Comparison of ENCODE assay signal across 12 cellular contexts in genomic region chr2:237413293-237414055, GRCh38. TPM values are rescaled to one million over a fixed set of nuclear protein-coding genes. Genes with fewer than 3 reads are reported as not detected.
DNase-seq lines count a peak whose midpoint lies in the region; ATAC-seq and TF ChIP-seq lines count a peak whose summit lies in the region.
"Had no signal": no experiment of that assay in that cellular context is flagged by ENCODE, and none has a peak within 500 bp of the region (broad histone marks: within the 10 kb centered on the region; RNA-seq: fewer than 3 reads in every experiment).

No MANE protein-coding gene starts in this region.

- H3K27ac ChIP-seq in heart left ventricle (peak overlapping the region; percentile 26 to 91 (median 78)), prostate gland (peak overlapping the region; percentile 73 to 81), aorta (ENCODE audit: low read depth in 1 of 2, low read length in 2 of 2) (peak overlapping the region in 1 of 2 donors; percentile 59), endodermal cell (ENCODE audit: low read depth, low read length) (no peak overlapping the region)
- H3K27ac ChIP-seq in CD8-positive, alpha-beta memory T cell (ENCODE audit: low read depth, low read length) = no peak overlapping the region
- H3K27ac ChIP-seq in effector memory CD4-positive, alpha-beta T cell (ENCODE audit: insufficient read depth, low read length, poor library complexity, severe bottlenecking) = no peak overlapping the region

- peak overlapping the region; percentile 26 to 71 (median 56) for H3K4me3 ChIP-seq in heart left ventricle
- H3K4me3 ChIP-seq in prostate gland = peak overlapping the region; percentile 30 to 32
- peak overlapping the region; percentile 43 to 67 for H3K4me3 ChIP-seq in aorta (ENCODE audit: low read length in 2 of 2)
- no peak overlapping the region for H3K4me3 ChIP-seq in CD8-positive, alpha-beta memory T cell (ENCODE audit: low read length)
- no peak overlapping the region for H3K4me3 ChIP-seq in effector memory CD4-positive, alpha-beta T cell (ENCODE audit: insufficient read depth, low read depth, low read length, poor library complexity, severe bottlenecking)
- H3K4me3 ChIP-seq in endodermal cell (ENCODE audit: low read length) = no peak overlapping the region

- H3K4me1 ChIP-seq in heart left ventricle = peaks cover 0 to 22% (median 3%) of the 10 kb centered on the region in 12 donors
- H3K4me1 ChIP-seq in prostate gland (replicated peaks) = no peaks in the 10 kb centered on the region
- peaks cover 0 to 5% of the 10 kb centered on the region in 2 donors for H3K4me1 ChIP-seq in aorta (ENCODE audit: control insufficient read depth in 1 of 2, insufficient read depth in 2 of 2, low read length in 2 of 2)
- H3K4me1 ChIP-seq in CD8-positive, alpha-beta memory T cell (ENCODE audit: insufficient read depth, low read length) = no peaks in the 10 kb centered on the region
- H3K4me1 ChIP-seq in effector memory CD4-positive, alpha-beta T cell (ENCODE audit: control insufficient read depth, insufficient read depth, low read length, poor library complexity, severe bottlenecking) = no peaks in the 10 kb centered on the region
- H3K4me1 ChIP-seq in endodermal cell (ENCODE audit: control insufficient read depth, insufficient read depth, low read length) = no peaks in the 10 kb centered on the region
- H3K4me1 ChIP-seq: pancreas had no signal

- CTCF ChIA-PET in CD8-positive, alpha-beta memory T cell (lab: Charles Lee) = interaction anchor here (1.1 to 3.4 kb wide), 3 partner anchors 8 to 62 kb away, joined by 3 to 10 read pairs (median 6); no protein-coding TSS in a partner anchor

- no peak for TF ChIP-seq CTCF in heart left ventricle (IDR thresholded peaks at IDR 0.05)
- TF ChIP-seq CTCF in prostate gland (IDR thresholded peaks at IDR 0.05) = no peak
- TF ChIP-seq CTCF in endodermal cell (conservative IDR thresholded peaks at IDR 0.05) = no peak

- no peak overlapping the region for H3K4me3 Mint-ChIP-seq in CD8-positive, alpha-beta memory T cell
- H3K4me3 Mint-ChIP-seq in endodermal cell = no peak overlapping the region
- H3K4me3 Mint-ChIP-seq: activated CD8-positive, alpha-beta memory T cell treated with anti-CD3 and anti-CD28 coated beads, Interleukin-2, amount 10 ng/mL, durations not matched to agents 7 days and 5 days; activated naive CD8-positive, alpha-beta T cell treated with anti-CD3 and anti-CD28 coated beads for 36 hours had no signal

- DNase-seq in heart left ventricle (peak in 1 of 5 donors; percentile 39), Right ventricle myocardium inferior (ENCODE audit: missing footprints) (no peak), left ventricle myocardium superior (no peak), prostate gland (ENCODE audit: low spot score) (no peak), aorta (no peak), endodermal cell (no peak)
- DNase-seq in CD8-positive, alpha-beta memory T cell = no peak
- DNase-seq in effector memory CD4-positive, alpha-beta T cell = no peak
- DNase-seq: activated CD8-positive, alpha-beta memory T cell treated with anti-CD3 and anti-CD28 coated beads, Interleukin-2, amount 10 ng/mL, durations not matched to agents 7 days and 5 days; activated naive CD8-positive, alpha-beta T cell treated with anti-CD3 and anti-CD28 coated beads for 36 hours; NCI-H1694 treated with DMSO at 0.1 percent for 48 hours had no signal

- peaks cover 0 to 7% (median 0%) of the 10 kb centered on the region in 9 donors for H3K27me3 ChIP-seq in heart left ventricle
- H3K27me3 ChIP-seq in prostate gland (replicated peaks; ENCODE audit: insufficient read depth) = no peaks in the 10 kb centered on the region
- H3K27me3 ChIP-seq in aorta (ENCODE audit: control insufficient read depth in 1 of 2, insufficient read depth in 2 of 2, low read length in 1 of 2) = no peaks in the 10 kb centered on the region
- no peaks in the 10 kb centered on the region for H3K27me3 ChIP-seq in CD8-positive, alpha-beta memory T cell (ENCODE audit: insufficient read depth, low read length, poor library complexity, severe bottlenecking)
- H3K27me3 ChIP-seq in effector memory CD4-positive, alpha-beta T cell (replicated peaks; ENCODE audit: control insufficient read depth, insufficient read depth, low read length, poor library complexity, severe bottlenecking) = no peaks in the 10 kb centered on the region
- H3K27me3 ChIP-seq in endodermal cell (ENCODE audit: control insufficient read depth, insufficient read depth, low read length, poor library complexity, severe bottlenecking) = peaks cover 5% of the 10 kb centered on the region
- H3K27me3 ChIP-seq: pancreas had no signal

- intact Hi-C loops in heart left ventricle (cut with DNase I) (loop anchor here in 8 of 10 donors (2.0 to 10.0 kb wide), 7 partner anchors 241 to 289 kb away; no protein-coding TSS in a partner anchor), Right ventricle myocardium inferior (cut with DNase I) (loop anchor here (5.0 kb wide), 2 partner anchors 256 to 291 kb away; no protein-coding TSS in a partner anchor), left ventricle myocardium superior (cut with micrococcal nuclease) (no loop called here), prostate gland (cut with DNase I) (loop anchor here (5.0 to 10.0 kb wide), 4 partner anchors 161 to 321 kb away; no protein-coding TSS in a partner anchor), aorta (cut with DNase I) (loop anchor here (5.0 to 10.0 kb wide), 4 partner anchors 96 to 256 kb away; no protein-coding TSS in a partner anchor)

- no peak for TF ChIP-seq POLR2A in heart left ventricle (IDR thresholded peaks at IDR 0.05)
- no peak for TF ChIP-seq POLR2A in prostate gland (IDR thresholded peaks at IDR 0.05)

- 71 to 82% (median 74%) methylated on average over 25 of the region's 25 CpGs for WGBS in heart left ventricle, 4 donors
- 52% methylated on average over 25 of the region's 25 CpGs for WGBS in prostate gland
- 4 to 7% methylated on average over 25 of the region's 25 CpGs for WGBS in aorta, 2 donors
- WGBS in endodermal cell (ENCODE audit: insufficient coverage in 1 of 2, insufficient read length in 1 of 2), 2 experiments = 94 to 97% methylated on average over 19 to 25 of the region's 25 CpGs

- no peaks in the 10 kb centered on the region for H3K9me3 Mint-ChIP-seq in CD8-positive, alpha-beta memory T cell
- no peaks in the 10 kb centered on the region for H3K9me3 Mint-ChIP-seq in endodermal cell
- H3K9me3 Mint-ChIP-seq: activated naive CD8-positive, alpha-beta T cell treated with anti-CD3 and anti-CD28 coated beads for 36 hours had no signal

- H3K27ac Mint-ChIP-seq in CD8-positive, alpha-beta memory T cell = no peak overlapping the region
- no peak overlapping the region for H3K27ac Mint-ChIP-seq in endodermal cell
- H3K27ac Mint-ChIP-seq: activated CD8-positive, alpha-beta memory T cell treated with anti-CD3 and anti-CD28 coated beads, Interleukin-2, amount 10 ng/mL, durations not matched to agents 7 days and 5 days; activated naive CD8-positive, alpha-beta T cell treated with anti-CD3 and anti-CD28 coated beads for 36 hours had no signal

- ATAC-seq in heart left ventricle (no peak), Right ventricle myocardium inferior (no peak), left ventricle myocardium superior (peak; percentile 1), aorta (ENCODE audit: low FRiP score) (peak; percentile 8)
- ATAC-seq: activated CD8-positive, alpha-beta memory T cell treated with anti-CD3 and anti-CD28 coated beads, Interleukin-2, amount 10 ng/mL, durations not matched to agents 7 days and 5 days had no signal

- H3K9me3 ChIP-seq in heart left ventricle (no peaks in the 10 kb centered on the region), prostate gland (no peaks in the 10 kb centered on the region), aorta (ENCODE audit: control insufficient read depth, low read length) (no peaks in the 10 kb centered on the region), endodermal cell (ENCODE audit: control insufficient read depth, low read length) (no peaks in the 10 kb centered on the region)
- no peaks in the 10 kb centered on the region for H3K9me3 ChIP-seq in CD8-positive, alpha-beta memory T cell (ENCODE audit: low read length)
- no peaks in the 10 kb centered on the region for H3K9me3 ChIP-seq in effector memory CD4-positive, alpha-beta T cell (ENCODE audit: control insufficient read depth, low read length)
- H3K9me3 ChIP-seq: pancreas had no signal

- H3K9ac ChIP-seq in endodermal cell (ENCODE audit: extremely low read depth, low read length, poor library complexity, severe bottlenecking) = no peak overlapping the region

- H3K4me1 Mint-ChIP-seq in CD8-positive, alpha-beta memory T cell = no peaks in the 10 kb centered on the region
- H3K4me1 Mint-ChIP-seq in endodermal cell = peaks cover 11% of the 10 kb centered on the region
- H3K4me1 Mint-ChIP-seq: activated CD8-positive, alpha-beta memory T cell treated with anti-CD3 and anti-CD28 coated beads, Interleukin-2, amount 10 ng/mL, durations not matched to agents 7 days and 5 days had no signal

- POLR2A ChIA-PET in CD8-positive, alpha-beta memory T cell (lab: Charles Lee) = no interaction called here

- no peaks in the 10 kb centered on the region for H3K36me3 ChIP-seq in heart left ventricle
- H3K36me3 ChIP-seq in prostate gland = no peaks in the 10 kb centered on the region
- H3K36me3 ChIP-seq in aorta (ENCODE audit: control insufficient read depth in 1 of 2, insufficient read depth in 2 of 2, low read length in 1 of 2) = no peaks in the 10 kb centered on the region
- H3K36me3 ChIP-seq in CD8-positive, alpha-beta memory T cell (ENCODE audit: insufficient read depth, low read length) = no peaks in the 10 kb centered on the region
- no peaks in the 10 kb centered on the region for H3K36me3 ChIP-seq in effector memory CD4-positive, alpha-beta T cell (ENCODE audit: control insufficient read depth, insufficient read depth, low read length)
- H3K36me3 ChIP-seq in endodermal cell (ENCODE audit: control insufficient read depth, insufficient read depth, low read length) = no peaks in the 10 kb centered on the region
- H3K36me3 ChIP-seq: pancreas had no signal

- no peaks in the 10 kb centered on the region for H3K36me3 Mint-ChIP-seq in CD8-positive, alpha-beta memory T cell
- no peaks in the 10 kb centered on the region for H3K36me3 Mint-ChIP-seq in endodermal cell (ENCODE audit: low read depth)
- H3K36me3 Mint-ChIP-seq: activated CD8-positive, alpha-beta memory T cell treated with anti-CD3 and anti-CD28 coated beads, Interleukin-2, amount 10 ng/mL, durations not matched to agents 7 days and 5 days; activated naive CD8-positive, alpha-beta T cell treated with anti-CD3 and anti-CD28 coated beads for 36 hours had no signal

- peaks cover 9 to 10% of the 10 kb centered on the region in 2 donors for H3K27me3 Mint-ChIP-seq in CD8-positive, alpha-beta memory T cell
- H3K27me3 Mint-ChIP-seq in endodermal cell (ENCODE audit: insufficient read depth) = peaks cover 8% of the 10 kb centered on the region
- H3K27me3 Mint-ChIP-seq: activated CD8-positive, alpha-beta memory T cell treated with anti-CD3 and anti-CD28 coated beads, Interleukin-2, amount 10 ng/mL, durations not matched to agents 7 days and 5 days; activated naive CD8-positive, alpha-beta T cell treated with anti-CD3 and anti-CD28 coated beads for 36 hours had no signal

RNA-seq across cellular contexts. Expression of gene COL6A3, which starts 0.5 kb away (rescaled TPM):
- total RNA-seq in heart left ventricle (100 to 1,000 TPM in 3 of 9 donors, 10 to 100 TPM in 6; 41.3 to 290 (median 87.3) TPM), Right ventricle myocardium inferior (84.5 TPM), left ventricle myocardium superior (59.5 TPM), prostate gland (10 to 100 TPM; 26.9 to 86.9 TPM), aorta (100 to 1,000 TPM; 190 to 289 TPM), endodermal cell (1 to 10 TPM in 1 of 2 donors, under 1 TPM in 1; 0.40 to 1.2 TPM)
- polyA plus RNA-seq in heart left ventricle (100 to 1,000 TPM in 1 of 2 donors, 10 to 100 TPM in 1; 17.4 to 115 TPM), aorta (10 to 100 TPM in 1 of 2 donors, 1 to 10 TPM in 1; 7.3 to 54.5 TPM)
- total RNA-seq in CD8-positive, alpha-beta memory T cell = 1 to 10 TPM; 7.0 to 9.5 TPM
- polyA plus RNA-seq in CD8-positive, alpha-beta memory T cell = 0.56 TPM
- polyA plus RNA-seq in endodermal cell (2013, experiment 1 of 2) = 21.1 TPM
- 20.4 TPM for polyA plus RNA-seq in endodermal cell (2013, experiment 2 of 2)

Comparison
In these comparisons a context has a peak if more than half of its experiments do, and no peak if none do; other contexts are left out.
1. ATAC-seq: peak in left ventricle myocardium superior (single experiment) and aorta (single experiment); none in heart left ventricle (0 of 4) and Right ventricle myocardium inferior (single experiment).
2. H3K27ac ChIP-seq: peak in heart left ventricle (12 of 12) and prostate gland (2 of 2); none in CD8-positive, alpha-beta memory T cell (single experiment), effector memory CD4-positive, alpha-beta T cell (single experiment) and endodermal cell (single experiment).
3. H3K4me3 ChIP-seq: peak in heart left ventricle (12 of 12), prostate gland (2 of 2) and aorta (2 of 2); none in CD8-positive, alpha-beta memory T cell (single experiment), effector memory CD4-positive, alpha-beta T cell (single experiment) and endodermal cell (single experiment).